In the genomic region with DNA sequence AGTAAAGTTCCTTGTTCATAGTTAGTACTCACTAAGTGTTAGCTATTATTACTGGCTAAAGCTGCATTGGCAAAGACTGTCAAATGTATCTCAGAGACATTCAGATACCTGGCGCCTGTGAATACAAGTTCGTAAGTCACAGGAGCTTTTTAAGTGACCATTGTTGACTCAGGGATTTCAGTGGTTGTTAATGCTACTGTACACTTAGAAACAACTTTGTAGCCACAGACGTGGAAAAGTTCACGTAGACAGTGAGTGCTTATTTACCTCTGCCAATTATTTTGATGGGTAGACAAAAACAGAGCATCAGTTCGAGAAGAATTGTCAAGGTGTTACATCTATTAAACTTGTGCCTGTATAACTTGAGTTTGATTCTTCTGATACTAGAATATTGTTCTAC, we compare ENCODE assay signal across 1 cellular context.
TF ChIP-seq lines count a peak whose summit lies in the region.

No MANE protein-coding gene starts in this region.

TF ChIP-seq in HepG2, 621 proteins besides CTCF, POLR2A, EP300 and RAD21 (continued from another document):
- TF ChIP-seq, protein P1, sequence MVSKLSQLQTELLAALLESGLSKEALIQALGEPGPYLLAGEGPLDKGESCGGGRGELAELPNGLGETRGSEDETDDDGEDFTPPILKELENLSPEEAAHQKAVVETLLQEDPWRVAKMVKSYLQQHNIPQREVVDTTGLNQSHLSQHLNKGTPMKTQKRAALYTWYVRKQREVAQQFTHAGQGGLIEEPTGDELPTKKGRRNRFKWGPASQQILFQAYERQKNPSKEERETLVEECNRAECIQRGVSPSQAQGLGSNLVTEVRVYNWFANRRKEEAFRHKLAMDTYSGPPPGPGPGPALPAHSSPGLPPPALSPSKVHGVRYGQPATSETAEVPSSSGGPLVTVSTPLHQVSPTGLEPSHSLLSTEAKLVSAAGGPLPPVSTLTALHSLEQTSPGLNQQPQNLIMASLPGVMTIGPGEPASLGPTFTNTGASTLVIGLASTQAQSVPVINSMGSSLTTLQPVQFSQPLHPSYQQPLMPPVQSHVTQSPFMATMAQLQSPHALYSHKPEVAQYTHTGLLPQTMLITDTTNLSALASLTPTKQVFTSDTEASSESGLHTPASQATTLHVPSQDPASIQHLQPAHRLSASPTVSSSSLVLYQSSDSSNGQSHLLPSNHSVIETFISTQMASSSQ (IDR thresholded peaks at IDR 0.05; ENCODE audit: low read depth) = peak; percentile 61; the same call in 1 of the 2 replicates
- TF ChIP-seq, protein P1 (CRISPR knock-in tag; IDR thresholded peaks at IDR 0.05; ENCODE audit: borderline replicate concordance) = no peak
- TF ChIP-seq, protein P2, sequence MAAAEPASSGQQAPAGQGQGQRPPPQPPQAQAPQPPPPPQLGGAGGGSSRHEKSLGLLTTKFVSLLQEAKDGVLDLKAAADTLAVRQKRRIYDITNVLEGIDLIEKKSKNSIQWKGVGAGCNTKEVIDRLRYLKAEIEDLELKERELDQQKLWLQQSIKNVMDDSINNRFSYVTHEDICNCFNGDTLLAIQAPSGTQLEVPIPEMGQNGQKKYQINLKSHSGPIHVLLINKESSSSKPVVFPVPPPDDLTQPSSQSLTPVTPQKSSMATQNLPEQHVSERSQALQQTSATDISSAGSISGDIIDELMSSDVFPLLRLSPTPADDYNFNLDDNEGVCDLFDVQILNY (CRISPR knock-in tag; conservative IDR thresholded peaks at IDR 0.05) = no peak
- TF ChIP-seq NPAS2 (CRISPR knock-in tag; IDR thresholded peaks at IDR 0.05; ENCODE audit: borderline replicate concordance) = no peak
- no peak for TF ChIP-seq ZNF431 (CRISPR knock-in tag; IDR thresholded peaks at IDR 0.05; ENCODE audit: borderline replicate concordance, low read depth)
- TF ChIP-seq MAFK (conservative IDR thresholded peaks at IDR 0.05 in 1 of 2, IDR thresholded peaks at IDR 0.05 in 1 of 2; ENCODE audit: low read length in 2 of 2) = 0 out of 4 replicates have a peak, but pooled peaks of 1 of the 2 experiments have one; percentile 18
- TF ChIP-seq ZFP90 (CRISPR knock-in tag; IDR thresholded peaks at IDR 0.05; ENCODE audit: borderline replicate concordance) = no peak
- no peak for TF ChIP-seq SPEN (CRISPR knock-in tag; IDR thresholded peaks at IDR 0.05; ENCODE audit: low read depth)
- TF ChIP-seq, protein P3, sequence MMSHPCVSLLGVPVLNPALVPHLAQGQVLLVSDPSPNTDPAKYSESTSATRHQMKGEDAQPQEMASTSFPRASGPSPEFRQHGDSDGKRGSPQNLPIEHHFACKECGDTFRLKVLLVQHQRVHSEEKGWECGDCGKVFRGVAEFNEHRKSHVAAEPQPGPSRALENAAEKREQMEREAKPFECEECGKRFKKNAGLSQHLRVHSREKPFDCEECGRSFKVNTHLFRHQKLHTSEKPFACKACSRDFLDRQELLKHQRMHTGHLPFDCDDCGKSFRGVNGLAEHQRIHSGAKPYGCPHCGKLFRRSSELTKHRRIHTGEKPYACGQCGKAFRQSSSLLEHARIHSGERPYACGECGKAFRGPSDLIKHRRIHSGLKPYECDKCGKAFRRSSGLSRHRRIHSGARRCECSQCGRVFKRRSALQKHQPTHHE (CRISPR knock-in tag; IDR thresholded peaks at IDR 0.05; ENCODE audit: borderline replicate concordance) = no peak
- no peak for TF ChIP-seq PRMT3 (CRISPR knock-in tag; IDR thresholded peaks at IDR 0.05; ENCODE audit: borderline replicate concordance, low read depth)
- TF ChIP-seq, protein P4, sequence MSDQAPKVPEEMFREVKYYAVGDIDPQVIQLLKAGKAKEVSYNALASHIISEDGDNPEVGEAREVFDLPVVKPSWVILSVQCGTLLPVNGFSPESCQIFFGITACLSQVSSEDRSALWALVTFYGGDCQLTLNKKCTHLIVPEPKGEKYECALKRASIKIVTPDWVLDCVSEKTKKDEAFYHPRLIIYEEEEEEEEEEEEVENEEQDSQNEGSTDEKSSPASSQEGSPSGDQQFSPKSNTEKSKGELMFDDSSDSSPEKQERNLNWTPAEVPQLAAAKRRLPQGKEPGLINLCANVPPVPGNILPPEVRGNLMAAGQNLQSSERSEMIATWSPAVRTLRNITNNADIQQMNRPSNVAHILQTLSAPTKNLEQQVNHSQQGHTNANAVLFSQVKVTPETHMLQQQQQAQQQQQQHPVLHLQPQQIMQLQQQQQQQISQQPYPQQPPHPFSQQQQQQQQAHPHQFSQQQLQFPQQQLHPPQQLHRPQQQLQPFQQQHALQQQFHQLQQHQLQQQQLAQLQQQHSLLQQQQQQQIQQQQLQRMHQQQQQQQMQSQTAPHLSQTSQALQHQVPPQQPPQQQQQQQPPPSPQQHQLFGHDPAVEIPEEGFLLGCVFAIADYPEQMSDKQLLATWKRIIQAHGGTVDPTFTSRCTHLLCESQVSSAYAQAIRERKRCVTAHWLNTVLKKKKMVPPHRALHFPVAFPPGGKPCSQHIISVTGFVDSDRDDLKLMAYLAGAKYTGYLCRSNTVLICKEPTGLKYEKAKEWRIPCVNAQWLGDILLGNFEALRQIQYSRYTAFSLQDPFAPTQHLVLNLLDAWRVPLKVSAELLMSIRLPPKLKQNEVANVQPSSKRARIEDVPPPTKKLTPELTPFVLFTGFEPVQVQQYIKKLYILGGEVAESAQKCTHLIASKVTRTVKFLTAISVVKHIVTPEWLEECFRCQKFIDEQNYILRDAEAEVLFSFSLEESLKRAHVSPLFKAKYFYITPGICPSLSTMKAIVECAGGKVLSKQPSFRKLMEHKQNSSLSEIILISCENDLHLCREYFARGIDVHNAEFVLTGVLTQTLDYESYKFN (CRISPR knock-in tag; conservative IDR thresholded peaks at IDR 0.05) = peak; percentile 19; the same call in 1 of the 2 replicates
- TF ChIP-seq RARA (CRISPR knock-in tag; IDR thresholded peaks at IDR 0.05) = peak; percentile 21; the same call in 1 of the 2 replicates
- peak; percentile 69 for TF ChIP-seq PITX1 (CRISPR knock-in tag; IDR thresholded peaks at IDR 0.05)
